ENCODE assay signal across 10 cellular contexts in the genomic region with DNA sequence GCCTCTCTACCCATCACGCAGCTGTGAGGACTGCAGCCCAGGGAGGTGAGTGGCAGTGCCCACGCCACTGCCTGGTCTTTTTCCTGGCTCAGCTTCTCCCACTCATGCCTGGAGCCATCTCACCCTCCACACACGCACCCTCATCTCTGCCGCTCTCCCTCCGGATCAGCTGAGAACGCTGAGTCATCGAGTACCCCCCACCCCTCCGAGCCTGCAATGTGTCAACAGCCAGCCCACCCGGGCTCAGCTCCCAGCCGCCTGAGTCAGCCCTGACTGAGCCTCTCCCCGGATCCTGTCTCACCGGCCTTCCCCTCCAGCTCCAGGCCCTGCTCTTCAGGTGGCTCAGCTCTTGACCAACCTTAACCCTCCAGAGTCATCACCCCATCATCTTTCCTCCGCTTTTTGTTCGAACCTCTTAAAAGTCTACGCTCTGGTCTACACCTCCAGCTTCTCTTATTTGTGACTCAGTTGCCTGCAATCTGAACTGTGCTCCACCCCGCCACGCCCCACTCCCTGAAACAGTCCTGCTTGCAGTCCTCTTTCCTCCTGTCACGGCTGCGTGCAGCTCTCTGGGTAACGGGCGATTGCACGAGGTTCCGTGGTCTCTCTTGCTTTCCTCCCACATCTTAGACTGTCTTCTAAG.
DNase-seq lines count a peak whose midpoint lies in the region; ATAC-seq and TF ChIP-seq lines count a peak whose summit lies in the region.
"Had no signal": no experiment of that assay in that cellular context is flagged by ENCODE, and none has a peak within 500 bp of the region (broad histone marks: within the 10 kb centered on the region; RNA-seq: fewer than 3 reads in every experiment).

No MANE protein-coding gene starts in this region.

- H3F3A ChIP-seq in neural progenitor cell (ENCODE audit: low read depth), result peaks cover 12% of the 10 kb centered on the region

- H3K27me3 Mint-ChIP-seq in neural progenitor cell (ENCODE audit: insufficient read depth, low read depth), result peaks cover 14% of the 10 kb centered on the region

- DNase-seq in AG08396 (ENCODE audit: low spot score) (peak; percentile 89), NCI-H226 (peak; percentile 95), neural progenitor cell (ENCODE audit: low spot score) (no peak), cerebellar cortex (ENCODE audit: low spot score) (no peak), activated gamma-delta T cell treated with Interleukin-2 at 50 U/mL for 16 hours (no peak)
- no peak for DNase-seq in effector CD8-positive, alpha-beta T cell (lab: John Stamatoyannopoulos, UW)
- DNase-seq: DMS79 treated with DMSO at 0.1 percent for 48 hours, NCI-H146 had no signal

- no peaks in the 10 kb centered on the region for H3K9me3 ChIP-seq in esophagus (ENCODE audit: control insufficient read depth in 2 of 2, insufficient read depth in 1 of 2, low read depth in 1 of 2, low read length in 1 of 2)
- no peaks in the 10 kb centered on the region for H3K9me3 ChIP-seq in neural progenitor cell (ENCODE audit: low read depth)

- H3K36me3 ChIP-seq in esophagus (ENCODE audit: control insufficient read depth in 2 of 2, insufficient read depth in 2 of 2, low read length in 1 of 2) (no peaks in the 10 kb centered on the region), neural progenitor cell (no peaks in the 10 kb centered on the region)

- H3K9ac ChIP-seq in neural progenitor cell, result no peak overlapping the region

- H3K4me2 ChIP-seq in neural progenitor cell, result no peak overlapping the region

- H3K27ac ChIP-seq in esophagus (ENCODE audit: low read depth in 2 of 2, low read length in 1 of 2), result peak overlapping the region; percentile 81 to 95
- H3K27ac ChIP-seq in neural progenitor cell, result no peak overlapping the region

- H3K27me3 ChIP-seq in esophagus (ENCODE audit: control insufficient read depth in 1 of 2, insufficient read depth in 2 of 2, low read length in 2 of 2) (no peaks in the 10 kb centered on the region), neural progenitor cell (no peaks in the 10 kb centered on the region)

- H3K4me3 Mint-ChIP-seq in neural progenitor cell, result no peak overlapping the region

- peak overlapping the region; percentile 4 for H3K27ac Mint-ChIP-seq in neural progenitor cell

- H3K36me3 Mint-ChIP-seq in neural progenitor cell, result no peaks in the 10 kb centered on the region

- H3K4me3 ChIP-seq in esophagus (ENCODE audit: low read depth in 1 of 2, low read length in 2 of 2) (peak overlapping the region in 1 of 2 donors; percentile 8), neural progenitor cell (no peak overlapping the region)

- no peaks in the 10 kb centered on the region for H4K20me1 ChIP-seq in neural progenitor cell (ENCODE audit: low read depth)

- no peak for TF ChIP-seq CTCF in neural progenitor cell (IDR thresholded peaks at IDR 0.05)

- H3K79me2 ChIP-seq in neural progenitor cell (ENCODE audit: low read depth), result no peaks in the 10 kb centered on the region

- H3K4me1 ChIP-seq in esophagus (ENCODE audit: control insufficient read depth in 2 of 2, insufficient read depth in 2 of 2, low read length in 1 of 2) (peaks cover 0 to 23% of the 10 kb centered on the region in 2 donors), neural progenitor cell (peaks cover 11% of the 10 kb centered on the region)

- no peak overlapping the region for H2AFZ ChIP-seq in neural progenitor cell (replicated peaks)

- WGBS in esophagus, 2 donors, result 34 to 53% methylated on average over 23 of the region's 23 CpGs

- no peak for ATAC-seq in GM19324 (IDR thresholded peaks at IDR 0.05; ENCODE audit: low FRiP score, unreplicated experiment)

- H3K4me1 Mint-ChIP-seq in neural progenitor cell, result peaks cover 27% of the 10 kb centered on the region

- H3K9me3 Mint-ChIP-seq in neural progenitor cell, result no peaks in the 10 kb centered on the region

Comparison
In these comparisons a context has a peak if more than half of its experiments do, and no peak if none do; other contexts are left out.
1. DNase-seq: peak in AG08396 (single experiment) and NCI-H226 (single experiment); none in neural progenitor cell (single experiment), effector CD8-positive, alpha-beta T cell (single experiment), cerebellar cortex (single experiment) and activated gamma-delta T cell treated with Interleukin-2 at 50 U/mL for 16 hours (single experiment).